Comparison of ENCODE assay signal across 20 cellular contexts in genomic region chr5:82821978-82822927, GRCh38.
DNase-seq lines count a peak whose midpoint lies in the region; ATAC-seq and TF ChIP-seq lines count a peak whose summit lies in the region.
"Had no signal": no experiment of that assay in that cellular context is flagged by ENCODE, and none has a peak within 500 bp of the region (broad histone marks: within the 10 kb centered on the region; RNA-seq: fewer than 3 reads in every experiment).

No MANE protein-coding gene starts in this region.

- POLR2A ChIA-PET in OCI-LY7 (lab: Charles Lee): no interaction called here

- H2AK5ac ChIP-seq in mesendoderm (ENCODE audit: low read length): no peak overlapping the region

- no peak overlapping the region for H4K5ac ChIP-seq in mesendoderm (ENCODE audit: low read length)

- H3K9me2 ChIP-seq in OCI-LY7 (ENCODE audit: insufficient read depth, low read length): no peaks in the 10 kb centered on the region

- H3K56ac ChIP-seq in mesendoderm (ENCODE audit: low read length): no peak overlapping the region

- no peak overlapping the region for H2BK5ac ChIP-seq in mesendoderm (ENCODE audit: low read length)

- H3K18ac ChIP-seq in mesendoderm (ENCODE audit: low read length): no peak overlapping the region

- CTCF ChIA-PET in OCI-LY7 (lab: Charles Lee; ENCODE audit: unreplicated experiment): no interaction called here

- H3K9me3 Mint-ChIP-seq in brain: peaks cover 0 to 3% (median 0%) of the 10 kb centered on the region in 5 experiments
- H3K9me3 Mint-ChIP-seq: T-cell had no signal

- H4K20me1 ChIP-seq in BLaER1: no peaks in the 10 kb centered on the region
- no peaks in the 10 kb centered on the region for H4K20me1 ChIP-seq in OCI-LY7 (ENCODE audit: insufficient read depth, low read length)

- DNase-seq in mesendoderm (peak; percentile 38), OCI-LY7 (ENCODE audit: low spot score) (no peak), H4 (ENCODE audit: low spot score) (no peak), NCI-H2227 (lab: John Stamatoyannopoulos, UW; ENCODE audit: unreplicated experiment) (no peak)
- DNase-seq: ACHN; activated CD8-positive, alpha-beta memory T cell treated with anti-CD3 and anti-CD28 coated beads for 24 hours; heart right ventricle; mucosa of descending colon; NCI-H524 treated with DMSO at 0.1 percent for 48 hours; spleen; stimulated activated naive CD4-positive, alpha-beta T cell treated with Interleukin-2 at 50 U/mL for 16 hours; T-cell; upper lobe of right lung had no signal

- TF ChIP-seq CTCF in brain (conservative IDR thresholded peaks at IDR 0.05): no peak
- TF ChIP-seq CTCF in OCI-LY7 (conservative IDR thresholded peaks at IDR 0.05; ENCODE audit: low read length): no peak

- H3K4me3 ChIP-seq in BLaER1: no peak overlapping the region
- no peak overlapping the region for H3K4me3 ChIP-seq in mesendoderm (ENCODE audit: low read length)
- no peak overlapping the region for H3K4me3 ChIP-seq in OCI-LY7 (ENCODE audit: low read depth, low read length, poor library complexity, severe bottlenecking)
- H3K4me3 ChIP-seq: coronary artery, esophagus muscularis mucosa, heart right ventricle, mucosa of descending colon, spleen, upper lobe of right lung had no signal

- no peaks in the 10 kb centered on the region for H3K27me3 ChIP-seq in BLaER1
- no peaks in the 10 kb centered on the region for H3K27me3 ChIP-seq in mesendoderm (ENCODE audit: insufficient read depth, low read length, poor library complexity)
- H3K27me3 ChIP-seq: esophagus muscularis mucosa, heart right ventricle, spleen, upper lobe of right lung had no signal

- H3K9ac ChIP-seq in BLaER1 (no peak overlapping the region), mesendoderm (ENCODE audit: low read length) (no peak overlapping the region)

- no peak overlapping the region for H2AFZ ChIP-seq in OCI-LY7 (ENCODE audit: low read length)

- H3K4me2 ChIP-seq in BLaER1 (peak overlapping the region; percentile 61), mesendoderm (ENCODE audit: low read length) (no peak overlapping the region), OCI-LY7 (ENCODE audit: low read length) (no peak overlapping the region)

- no peaks in the 10 kb centered on the region for H3K79me1 ChIP-seq in mesendoderm (ENCODE audit: low read length)

- H3K27me3 Mint-ChIP-seq in brain: peaks cover 2% of the 10 kb centered on the region
- H3K27me3 Mint-ChIP-seq: T-cell had no signal

- no peak for ATAC-seq in GM18870 (IDR thresholded peaks at IDR 0.05; ENCODE audit: unreplicated experiment)
- ATAC-seq: activated T-helper 17 cell treated with anti-CD3 and anti-CD28 coated beads, Interleukin-2, amount 50 U/mL, for 72 hours; heart right ventricle; mucosa of descending colon; T-cell; upper lobe of right lung had no signal

- no peak overlapping the region for H3K23ac ChIP-seq in mesendoderm (ENCODE audit: low read length)

- no peak overlapping the region for H4K8ac ChIP-seq in mesendoderm (ENCODE audit: low read depth, low read length)

- H3K27ac ChIP-seq in BLaER1: peak overlapping the region; percentile 38; the same call in 1 of the 2 replicates
- H3K27ac ChIP-seq in KOPT-K1 (ENCODE audit: low read depth, low read length, poor library complexity, severe bottlenecking): peak overlapping the region; percentile 55
- H3K27ac ChIP-seq in mesendoderm (ENCODE audit: low read depth, low read length): no peak overlapping the region
- H3K27ac ChIP-seq in OCI-LY7 (ENCODE audit: low read depth, low read length, poor library complexity, severe bottlenecking): no peak overlapping the region
- H3K27ac ChIP-seq: coronary artery, esophagus muscularis mucosa, heart right ventricle, upper lobe of right lung had no signal

- no peaks in the 10 kb centered on the region for H3K36me3 Mint-ChIP-seq in brain
- H3K36me3 Mint-ChIP-seq: T-cell had no signal

- peaks cover 31% of the 10 kb centered on the region for H3K4me1 Mint-ChIP-seq in brain
- H3K4me1 Mint-ChIP-seq: activated T-helper 17 cell treated with anti-CD3 and anti-CD28 coated beads, Interleukin-2, amount 50 U/mL, for 72 hours had no signal

- H2BK15ac ChIP-seq in mesendoderm (replicated peaks; ENCODE audit: low read depth): no peak overlapping the region

- H2BK120ac ChIP-seq in mesendoderm (ENCODE audit: low read depth, low read length): no peak overlapping the region

- H3K27ac Mint-ChIP-seq in brain: peak overlapping the region; percentile 81 to 99 (median 87)
- H3K27ac Mint-ChIP-seq: activated T-helper 17 cell treated with anti-CD3 and anti-CD28 coated beads, Interleukin-2, amount 50 U/mL, for 72 hours; T-cell had no signal

- no peak overlapping the region for H3K4me3 Mint-ChIP-seq in brain
- H3K4me3 Mint-ChIP-seq: T-cell had no signal

- no peak overlapping the region for H3K4ac ChIP-seq in mesendoderm (ENCODE audit: low read depth, low read length)

- H3K79me2 ChIP-seq in mesendoderm (ENCODE audit: control insufficient read depth, insufficient read depth, low read length) (no peaks in the 10 kb centered on the region), OCI-LY7 (ENCODE audit: insufficient read depth, low read depth, low read length) (no peaks in the 10 kb centered on the region)

- WGBS in mesendoderm (ENCODE audit: extremely low coverage, insufficient coverage, low lambda C conversion rate): no CpG with 5 or more reads among the region's 6 CpGs

- no TSS peak for BruUV-seq in OCI-LY7 (replicated peaks; lab: Mats Ljungman, UMichigan)

- peaks cover 22% of the 10 kb centered on the region for H3K4me1 ChIP-seq in BLaER1
- no peaks in the 10 kb centered on the region for H3K4me1 ChIP-seq in mesendoderm (ENCODE audit: control insufficient read depth, low read depth, low read length)
- no peaks in the 10 kb centered on the region for H3K4me1 ChIP-seq in OCI-LY7 (ENCODE audit: insufficient read depth, low read length, poor library complexity, severe bottlenecking)
- H3K4me1 ChIP-seq: esophagus muscularis mucosa, spleen, upper lobe of right lung had no signal

- H3K36me3 ChIP-seq in BLaER1 (no peaks in the 10 kb centered on the region), KOPT-K1 (ENCODE audit: insufficient read depth, low read length) (no peaks in the 10 kb centered on the region), mesendoderm (ENCODE audit: control insufficient read depth, insufficient read depth, low read length) (no peaks in the 10 kb centered on the region), OCI-LY7 (ENCODE audit: insufficient read depth, low read length) (no peaks in the 10 kb centered on the region)
- H3K36me3 ChIP-seq: esophagus muscularis mucosa, heart right ventricle, spleen, upper lobe of right lung had no signal

- no peaks in the 10 kb centered on the region for H3K9me3 ChIP-seq in BLaER1
- H3K9me3 ChIP-seq in KOPT-K1 (ENCODE audit: insufficient read depth, low read length, poor library complexity, severe bottlenecking): no peaks in the 10 kb centered on the region
- no peaks in the 10 kb centered on the region for H3K9me3 ChIP-seq in OCI-LY7 (ENCODE audit: low read length)
- H3K9me3 ChIP-seq: esophagus muscularis mucosa, heart right ventricle, mucosa of descending colon, spleen, upper lobe of right lung had no signal

- intact Hi-C loops in OCI-LY7 (cut with micrococcal nuclease; ENCODE audit: unreplicated experiment): no loop called here

Comparison
In these comparisons a context has a peak if more than half of its experiments do, and no peak if none do; other contexts are left out.
1. H3K27ac ChIP-seq: peak in BLaER1 (single experiment) and KOPT-K1 (single experiment); none in mesendoderm (single experiment) and OCI-LY7 (single experiment).